17 cellular contexts compared by ENCODE assay signal in the genomic region with DNA sequence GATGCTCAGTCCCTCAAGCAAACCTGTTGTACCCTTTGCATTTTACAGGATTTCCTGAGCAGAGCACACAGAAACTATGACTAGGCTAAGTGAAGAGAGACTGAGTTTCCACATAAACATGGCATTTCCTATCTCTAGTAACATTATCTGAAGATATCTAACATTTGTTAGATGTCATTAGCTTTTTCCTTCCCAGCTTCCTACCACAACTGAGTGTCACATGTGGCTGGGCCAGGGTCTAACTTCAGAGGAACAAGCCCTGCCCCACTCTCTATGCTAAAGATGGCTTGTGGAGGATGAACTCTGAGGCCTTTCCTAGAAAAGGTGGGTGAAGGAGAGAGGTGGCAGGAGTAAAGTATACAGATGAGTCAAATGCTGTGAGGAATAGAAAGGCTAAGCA. TPM values are rescaled to one million over a fixed set of nuclear protein-coding genes. Genes with fewer than 3 reads are reported as not detected.
DNase-seq lines count a peak whose midpoint lies in the region; ATAC-seq lines count a peak whose summit lies in the region.
"Had no signal": no experiment of that assay in that cellular context is flagged by ENCODE, and none has a peak within 500 bp of the region (broad histone marks: within the 10 kb centered on the region; RNA-seq: fewer than 3 reads in every experiment).

No MANE protein-coding gene starts in this region.

- H3K36me3 Mint-ChIP-seq in activated CD4-positive, alpha-beta T cell treated with anti-CD3 and anti-CD28 coated beads, Interleukin-2, amount 10 ng/mL, durations not matched to agents 7 days and 5 days (ENCODE audit: low read depth): peaks cover 8% of the 10 kb centered on the region
- peaks cover 2% of the 10 kb centered on the region for H3K36me3 Mint-ChIP-seq in activated naive CD8-positive, alpha-beta T cell treated with anti-CD3 and anti-CD28 coated beads, Interleukin-2, amount 10 ng/mL, durations not matched to agents 7 days and 5 days

- POLR2A ChIA-PET in activated CD4-positive, alpha-beta T cell treated with anti-CD3 and anti-CD28 coated beads, Interleukin-2, amount 10 ng/mL, durations not matched to agents 7 days and 5 days (lab: Charles Lee): no interaction called here
- POLR2A ChIA-PET in activated naive CD8-positive, alpha-beta T cell treated with anti-CD3 and anti-CD28 coated beads, Interleukin-2, amount 10 ng/mL, durations not matched to agents 7 days and 5 days (lab: Charles Lee): no interaction called here

- H3K9me3 Mint-ChIP-seq in activated CD4-positive, alpha-beta T cell treated with anti-CD3 and anti-CD28 coated beads, Interleukin-2, amount 10 ng/mL, durations not matched to agents 7 days and 5 days: peaks cover 6% of the 10 kb centered on the region
- H3K9me3 Mint-ChIP-seq in activated naive CD8-positive, alpha-beta T cell treated with anti-CD3 and anti-CD28 coated beads, Interleukin-2, amount 10 ng/mL, durations not matched to agents 7 days and 5 days: peaks cover 3% of the 10 kb centered on the region

- peak overlapping the region; percentile 73 for H3K27ac Mint-ChIP-seq in activated CD4-positive, alpha-beta T cell treated with anti-CD3 and anti-CD28 coated beads, Interleukin-2, amount 10 ng/mL, durations not matched to agents 7 days and 5 days
- H3K27ac Mint-ChIP-seq in activated naive CD8-positive, alpha-beta T cell treated with anti-CD3 and anti-CD28 coated beads, Interleukin-2, amount 10 ng/mL, durations not matched to agents 7 days and 5 days: peak overlapping the region; percentile 66
- H3K27ac Mint-ChIP-seq: stimulated activated naive B cell treated with anti-CD40 and anti-IgM and Interleukin-4, amounts not matched to agents 10 μg/mL and 1 μg/mL and 100 μg/mL, for 72 hours had no signal

- CTCF ChIA-PET in activated CD4-positive, alpha-beta T cell treated with anti-CD3 and anti-CD28 coated beads, Interleukin-2, amount 10 ng/mL, durations not matched to agents 7 days and 5 days (lab: Charles Lee): no interaction called here

- H3K4me1 Mint-ChIP-seq in activated CD4-positive, alpha-beta T cell treated with anti-CD3 and anti-CD28 coated beads, Interleukin-2, amount 10 ng/mL, durations not matched to agents 7 days and 5 days: peaks cover 61% of the 10 kb centered on the region
- H3K4me1 Mint-ChIP-seq in activated naive CD8-positive, alpha-beta T cell treated with anti-CD3 and anti-CD28 coated beads, Interleukin-2, amount 10 ng/mL, durations not matched to agents 7 days and 5 days: peaks cover 46% of the 10 kb centered on the region

- no peak overlapping the region for H3K4me3 Mint-ChIP-seq in activated CD4-positive, alpha-beta T cell treated with anti-CD3 and anti-CD28 coated beads, Interleukin-2, amount 10 ng/mL, durations not matched to agents 7 days and 5 days
- peak overlapping the region; percentile 17 for H3K4me3 Mint-ChIP-seq in activated naive CD8-positive, alpha-beta T cell treated with anti-CD3 and anti-CD28 coated beads, Interleukin-2, amount 10 ng/mL, durations not matched to agents 7 days and 5 days
- H3K4me3 Mint-ChIP-seq: stimulated activated naive B cell treated with anti-CD40 and anti-IgM and Interleukin-4, amounts not matched to agents 10 μg/mL and 1 μg/mL and 100 μg/mL, for 72 hours had no signal

- ATAC-seq in activated naive CD8-positive, alpha-beta T cell treated with anti-CD3 and anti-CD28 coated beads, Interleukin-2, amount 10 ng/mL, durations not matched to agents 7 days and 5 days (ENCODE audit: low read depth): peak; percentile 43
- ATAC-seq in HG02678 (IDR thresholded peaks at IDR 0.05; ENCODE audit: unreplicated experiment): no peak
- ATAC-seq: gastrocnemius medialis; stimulated activated naive B cell treated with anti-CD40 and anti-IgM and Interleukin-4, amounts not matched to agents 10 μg/mL and 1 μg/mL and 100 μg/mL, for 72 hours had no signal

- H3K27me3 Mint-ChIP-seq in activated CD4-positive, alpha-beta T cell treated with anti-CD3 and anti-CD28 coated beads, Interleukin-2, amount 10 ng/mL, durations not matched to agents 7 days and 5 days: no peaks in the 10 kb centered on the region
- H3K27me3 Mint-ChIP-seq in activated naive CD8-positive, alpha-beta T cell treated with anti-CD3 and anti-CD28 coated beads, Interleukin-2, amount 10 ng/mL, durations not matched to agents 7 days and 5 days: peaks cover 2% of the 10 kb centered on the region
- H3K27me3 Mint-ChIP-seq: stimulated activated naive B cell treated with anti-CD40 and anti-IgM and Interleukin-4, amounts not matched to agents 10 μg/mL and 1 μg/mL and 100 μg/mL, for 72 hours had no signal

- DNase-seq in activated CD8-positive, alpha-beta memory T cell treated with anti-CD3 and anti-CD28 coated beads, Interleukin-2, amount 50 U/mL, for 24 hours (ENCODE audit: extremely low read depth): peak; percentile 3
- no peak for DNase-seq in activated CD8-positive, alpha-beta memory T cell treated with anti-CD3 and anti-CD28 coated beads for 24 hours
- peak; percentile 19 for DNase-seq in activated CD4-positive, alpha-beta T cell treated with anti-CD3 and anti-CD28 coated beads, Interleukin-2, amount 10 ng/mL, durations not matched to agents 7 days and 5 days
- DNase-seq in activated naive CD8-positive, alpha-beta T cell treated with anti-CD3 and anti-CD28 coated beads, Interleukin-2, amount 10 ng/mL, durations not matched to agents 7 days and 5 days: no peak
- DNase-seq in stimulated activated CD8-positive, alpha-beta memory T cell treated with anti-CD3 and anti-CD28 coated beads, Interleukin-7, amount 100 ng/mL, for 4 hours (ENCODE audit: low read depth in 2 of 2): peak; percentile 17 to 55
- DNase-seq in NCI-H345 (lab: John Stamatoyannopoulos, UW): no peak
- no peak for DNase-seq in NCI-H2227 treated with DMSO at 0.1 percent for 48 hours (lab: John Stamatoyannopoulos, UW)
- DNase-seq: DMS79; gastrocnemius medialis; GM23248; Kasumi-1; NCI-H1092 treated with DMSO at 0.1 percent for 48 hours; NCI-H82; stimulated activated naive B cell treated with anti-CD40 and anti-IgM and Interleukin-4, amounts not matched to agents 10 μg/mL and 1 μg/mL and 100 μg/mL, for 72 hours; trophoblast cell had no signal

RNA-seq across cellular contexts. Expression of a gene that starts 16.5 kb away (rescaled TPM):
- not detected for total RNA-seq in activated CD4-positive, alpha-beta T cell treated with anti-CD3 and anti-CD28 coated beads, Interleukin-2, amount 10 ng/mL, durations not matched to agents 7 days and 5 days
- not detected for total RNA-seq in activated naive CD8-positive, alpha-beta T cell treated with anti-CD3 and anti-CD28 coated beads, Interleukin-2, amount 10 ng/mL, durations not matched to agents 7 days and 5 days
- total RNA-seq: gastrocnemius medialis, GM23248, smooth muscle cell had no signal

Comparison
In these comparisons a context has a peak if more than half of its experiments do, and no peak if none do; other contexts are left out.
1. DNase-seq: peak in activated CD8-positive, alpha-beta memory T cell treated with anti-CD3 and anti-CD28 coated beads, Interleukin-2, amount 50 U/mL, for 24 hours (single experiment), activated CD4-positive, alpha-beta T cell treated with anti-CD3 and anti-CD28 coated beads, Interleukin-2, amount 10 ng/mL, durations not matched to agents 7 days and 5 days (single experiment) and stimulated activated CD8-positive, alpha-beta memory T cell treated with anti-CD3 and anti-CD28 coated beads, Interleukin-7, amount 100 ng/mL, for 4 hours (2 of 2); none in activated CD8-positive, alpha-beta memory T cell treated with anti-CD3 and anti-CD28 coated beads for 24 hours (single experiment), activated naive CD8-positive, alpha-beta T cell treated with anti-CD3 and anti-CD28 coated beads, Interleukin-2, amount 10 ng/mL, durations not matched to agents 7 days and 5 days (single experiment), NCI-H345 (single experiment) and NCI-H2227 treated with DMSO at 0.1 percent for 48 hours (single experiment).